Comparison of ENCODE assay signal across 29 cellular contexts in the genomic region with DNA sequence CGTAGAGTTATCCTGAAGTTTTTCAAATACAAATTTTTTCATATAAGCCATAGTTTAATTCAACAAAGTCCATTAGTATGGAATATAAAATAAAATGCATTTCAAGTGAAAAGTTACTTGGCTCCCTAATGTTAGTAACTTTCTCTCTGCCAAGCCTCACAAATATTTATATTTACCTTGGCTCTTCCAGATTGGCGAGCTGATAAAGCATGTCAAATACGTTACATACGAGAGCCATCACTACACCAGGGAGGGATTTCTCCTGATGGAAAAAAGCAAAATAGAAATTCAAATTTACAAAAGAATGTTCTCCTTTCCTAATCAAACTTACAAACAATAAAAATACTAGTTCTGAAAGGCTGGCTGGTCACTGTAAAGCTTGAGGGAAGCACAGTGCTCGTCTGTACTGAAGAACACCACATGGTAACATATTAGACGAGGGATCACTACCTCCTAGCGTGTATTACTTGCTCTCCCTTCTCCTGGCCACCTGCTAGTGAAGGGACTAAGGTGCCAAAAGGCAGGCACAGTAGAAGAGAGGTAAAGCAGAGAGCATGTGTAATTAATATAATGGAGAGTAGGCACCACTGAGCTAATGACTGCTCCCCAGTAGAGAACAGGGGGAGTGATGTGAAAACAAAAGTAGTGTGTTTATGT.
"Had no signal": no experiment of that assay in that cellular context is flagged by ENCODE, and none has a peak within 500 bp of the region (broad histone marks: within the 10 kb centered on the region; RNA-seq: fewer than 3 reads in every experiment).

No MANE protein-coding gene starts in this region.

- H3K27me3 Mint-ChIP-seq: activated CD8-positive, alpha-beta memory T cell treated with anti-CD3 and anti-CD28 coated beads, Interleukin-2, amount 10 ng/mL, durations not matched to agents 7 days and 5 days; activated naive CD4-positive, alpha-beta T cell treated with anti-CD3 and anti-CD28 coated beads, Interleukin-2, amount 10 ng/mL, durations not matched to agents 7 days and 5 days; activated naive CD8-positive, alpha-beta T cell treated with anti-CD3 and anti-CD28 coated beads for 36 hours; activated T-helper 17 cell treated with anti-CD3 and anti-CD28 coated beads, Interleukin-2, amount 50 U/mL, for 72 hours had no signal

- H3K9me3 Mint-ChIP-seq: activated naive CD4-positive, alpha-beta T cell treated with anti-CD3 and anti-CD28 coated beads, Interleukin-2, amount 10 ng/mL, durations not matched to agents 7 days and 5 days; activated naive CD8-positive, alpha-beta T cell treated with anti-CD3 and anti-CD28 coated beads for 36 hours; activated T-cell treated with anti-CD3 and anti-CD28 coated beads, Interleukin-2, amount 50 U/mL, for 4 hours; activated T-helper 17 cell treated with anti-CD3 and anti-CD28 coated beads, Interleukin-2, amount 50 U/mL, for 72 hours; T-helper 2 cell treated with Interferon-gamma antibody and Interleukin-4, amounts not matched to agents 5 μg/mL and 100 μg/mL, for 36 hours had no signal

- DNase-seq: activated CD4-positive, alpha-beta T cell treated with anti-CD3 and anti-CD28 coated beads for 4 hours; activated CD4-positive, alpha-beta T cell treated with anti-CD3 and anti-CD28 coated beads, Interleukin-2, amount 50 U/mL, for 48 hours; activated CD8-positive, alpha-beta memory T cell treated with anti-CD3 and anti-CD28 coated beads, Interleukin-2, amount 10 ng/mL, durations not matched to agents 7 days and 5 days; activated gamma-delta T cell; activated naive CD4-positive, alpha-beta T cell treated with anti-CD3 and anti-CD28 coated beads, Interleukin-2, amount 10 ng/mL, durations not matched to agents 7 days and 5 days; activated naive CD8-positive, alpha-beta T cell treated with anti-CD3 and anti-CD28 coated beads for 36 hours; activated T-cell treated with anti-CD3 and anti-CD28 coated beads, Interleukin-2, amount 50 U/mL, for 4 hours; brain microvascular endothelial cell; KBM-7; MG63; MV-4-11; NCI-H1092 treated with DMSO at 0.1 percent for 48 hours; NCI-H1417 treated with DMSO at 0.1 percent for 48 hours; NCI-H1694; NCI-H2029; NCI-H2107; NCI-H2171 treated with DMSO at 0.1 percent for 48 hours; NCI-H226; NCI-H526 treated with DMSO at 0.1 percent for 48 hours; NCI-H82; Peyer's patch; Right ventricle myocardium superior; SJCRH30; SK-N-SH had no signal

- ATAC-seq: activated CD4-positive, CD25-positive, alpha-beta regulatory T cell treated with anti-CD3 and anti-CD28 coated beads, Interleukin-2, amount 50 U/mL, for 24 hours; activated CD8-positive, alpha-beta memory T cell treated with anti-CD3 and anti-CD28 coated beads, Interleukin-2, amount 10 ng/mL, durations not matched to agents 7 days and 5 days; activated T-cell treated with anti-CD3 and anti-CD28 coated beads, Interleukin-2, amount 50 U/mL, for 4 hours; activated T-helper 17 cell treated with anti-CD3 and anti-CD28 coated beads, Interleukin-2, amount 50 U/mL, for 72 hours had no signal

- H3K27me3 ChIP-seq: brain microvascular endothelial cell, cardiac muscle cell, MG63, Peyer's patch, SJCRH30 had no signal

- H3K9ac ChIP-seq: SK-N-SH had no signal

- H3K4me3 Mint-ChIP-seq: activated CD8-positive, alpha-beta memory T cell treated with anti-CD3 and anti-CD28 coated beads, Interleukin-2, amount 10 ng/mL, durations not matched to agents 7 days and 5 days; activated naive CD4-positive, alpha-beta T cell treated with anti-CD3 and anti-CD28 coated beads, Interleukin-2, amount 10 ng/mL, durations not matched to agents 7 days and 5 days; activated naive CD8-positive, alpha-beta T cell treated with anti-CD3 and anti-CD28 coated beads for 36 hours; activated T-cell treated with anti-CD3 and anti-CD28 coated beads, Interleukin-2, amount 50 U/mL, for 4 hours; activated T-helper 17 cell treated with anti-CD3 and anti-CD28 coated beads, Interleukin-2, amount 50 U/mL, for 72 hours; T-helper 2 cell treated with Interferon-gamma antibody and Interleukin-4, amounts not matched to agents 5 μg/mL and 100 μg/mL, for 36 hours had no signal

- H3K27ac ChIP-seq: brain microvascular endothelial cell, cardiac muscle cell, Peyer's patch, RWPE1, SJCRH30 had no signal

- H3K4me2 ChIP-seq: SK-N-SH had no signal

- H3K4me1 ChIP-seq: Peyer's patch had no signal

- H3K27ac Mint-ChIP-seq: activated CD8-positive, alpha-beta memory T cell treated with anti-CD3 and anti-CD28 coated beads, Interleukin-2, amount 10 ng/mL, durations not matched to agents 7 days and 5 days; activated naive CD4-positive, alpha-beta T cell treated with anti-CD3 and anti-CD28 coated beads, Interleukin-2, amount 10 ng/mL, durations not matched to agents 7 days and 5 days; activated naive CD8-positive, alpha-beta T cell treated with anti-CD3 and anti-CD28 coated beads for 36 hours; activated T-helper 17 cell treated with anti-CD3 and anti-CD28 coated beads, Interleukin-2, amount 50 U/mL, for 72 hours; T-helper 2 cell treated with Interferon-gamma antibody and Interleukin-4, amounts not matched to agents 5 μg/mL and 100 μg/mL, for 36 hours had no signal

- H3K9me3 ChIP-seq: MG63, Peyer's patch, SJCRH30, SK-N-SH had no signal

- H3K4me3 ChIP-seq: cardiac muscle cell, MG63, Peyer's patch, SJCRH30 had no signal
